In genomic region chr4:108850407-108850709, GRCh38 we compare ENCODE assay signal across 10 cellular contexts.
DNase-seq lines count a peak whose midpoint lies in the region; ATAC-seq and TF ChIP-seq lines count a peak whose summit lies in the region.
"Had no signal": no experiment of that assay in that cellular context is flagged by ENCODE, and none has a peak within 500 bp of the region (broad histone marks: within the 10 kb centered on the region; RNA-seq: fewer than 3 reads in every experiment).

No MANE protein-coding gene starts in this region.

- H3K23ac ChIP-seq in mesenchymal stem cell (ENCODE audit: low read length in 2 of 2), result no peak overlapping the region

- H2AFZ ChIP-seq in Loucy (ENCODE audit: low read length) (no peak overlapping the region), mesenchymal stem cell (ENCODE audit: low read depth, low read length) (no peak overlapping the region)

- H3K4me3 ChIP-seq in Loucy (ENCODE audit: low read length, poor library complexity, severe bottlenecking) (peak overlapping the region; percentile 18), mesenchymal stem cell (ENCODE audit: insufficient read depth in 1 of 2, low read depth in 1 of 2, low read length in 2 of 2) (no peak overlapping the region), tibial nerve (no peak overlapping the region)
- H3K4me3 ChIP-seq: SJSA1 had no signal

- 100% methylated on average over 1 of the region's 1 CpG for WGBS in mesenchymal stem cell
- 94 to 95% methylated on average over 1 of the region's 1 CpG for WGBS in tibial nerve, 2 donors

- no peak overlapping the region for H2AK5ac ChIP-seq in mesenchymal stem cell (ENCODE audit: low read length, severe bottlenecking)

- H3K79me2 ChIP-seq in Loucy (ENCODE audit: insufficient read depth, low read length), result no peaks in the 10 kb centered on the region

- no peaks in the 10 kb centered on the region for H3K79me1 ChIP-seq in mesenchymal stem cell (replicated peaks; ENCODE audit: low read length, poor library complexity, severe bottlenecking)

- no peak overlapping the region for H4K8ac ChIP-seq in mesenchymal stem cell (ENCODE audit: low read length)

- no peak for TF ChIP-seq EP300 in tibial nerve (IDR thresholded peaks at IDR 0.05)

- H3K27me3 ChIP-seq in Loucy (ENCODE audit: insufficient read depth, low read length, poor library complexity, severe bottlenecking) (no peaks in the 10 kb centered on the region), mesenchymal stem cell (ENCODE audit: control insufficient read depth in 1 of 2, insufficient read depth in 1 of 2, low read length in 2 of 2) (no peaks in the 10 kb centered on the region), tibial nerve (no peaks in the 10 kb centered on the region)
- H3K27me3 ChIP-seq: SJSA1 had no signal

- H4K91ac ChIP-seq in mesenchymal stem cell (ENCODE audit: low read length), result no peak overlapping the region

- H4K20me1 ChIP-seq in Loucy (ENCODE audit: insufficient read depth, low read length, poor library complexity, severe bottlenecking), result no peaks in the 10 kb centered on the region

- no peak overlapping the region for H3K4ac ChIP-seq in mesenchymal stem cell (ENCODE audit: low read depth in 1 of 2, low read length in 2 of 2)

- no peak overlapping the region for H2BK15ac ChIP-seq in mesenchymal stem cell (ENCODE audit: low read depth, poor library complexity, severe bottlenecking)

- peak overlapping the region; percentile 46 for H3K4me2 ChIP-seq in Loucy (ENCODE audit: low read depth, low read length, poor library complexity, severe bottlenecking)
- no peak overlapping the region for H3K4me2 ChIP-seq in mesenchymal stem cell (ENCODE audit: low read length, poor library complexity, severe bottlenecking)

- TF ChIP-seq CTCF in Loucy (conservative IDR thresholded peaks at IDR 0.05; ENCODE audit: low read length), result no peak
- TF ChIP-seq CTCF in tibial nerve (IDR thresholded peaks at IDR 0.05), result no peak

- H3K9ac ChIP-seq in Loucy (ENCODE audit: low read depth, low read length, poor library complexity, severe bottlenecking) (no peak overlapping the region), mesenchymal stem cell (ENCODE audit: low read length) (no peak overlapping the region)

- H3K9me2 ChIP-seq in Loucy (replicated peaks; ENCODE audit: low read depth, low read length), result no peaks in the 10 kb centered on the region

- H2BK120ac ChIP-seq in mesenchymal stem cell (ENCODE audit: low read depth, low read length), result no peak overlapping the region

- H3K9me3 ChIP-seq in Loucy (ENCODE audit: insufficient read depth, low read depth, low read length), result no peaks in the 10 kb centered on the region
- H3K9me3 ChIP-seq in mesenchymal stem cell (ENCODE audit: control insufficient read depth, low read length), result no peaks in the 10 kb centered on the region
- H3K9me3 ChIP-seq in tibial nerve, result no peaks in the 10 kb centered on the region
- H3K9me3 ChIP-seq: SJSA1 had no signal

- H3K14ac ChIP-seq in mesenchymal stem cell (ENCODE audit: low read length in 2 of 2), result no peak overlapping the region

- H3K18ac ChIP-seq in mesenchymal stem cell (ENCODE audit: low read depth in 1 of 2, low read length in 2 of 2), result peak overlapping the region in 1 of 2 experiments; percentile 48

- H3K36me3 ChIP-seq in Loucy (ENCODE audit: insufficient read depth, low read length) (no peaks in the 10 kb centered on the region), mesenchymal stem cell (ENCODE audit: control insufficient read depth in 1 of 2, insufficient read depth in 2 of 2, low read depth in 1 of 2, low read length in 2 of 2) (no peaks in the 10 kb centered on the region), tibial nerve (no peaks in the 10 kb centered on the region)
- H3K36me3 ChIP-seq: SJSA1 had no signal

- TF ChIP-seq POLR2A in tibial nerve (IDR thresholded peaks at IDR 0.05), result no peak

- no peaks in the 10 kb centered on the region for H3F3A ChIP-seq in Loucy (ENCODE audit: low read depth)

- no peak overlapping the region for H2BK12ac ChIP-seq in mesenchymal stem cell (ENCODE audit: low read length in 2 of 2)

- H3K4me1 ChIP-seq in Loucy (ENCODE audit: insufficient read depth, low read length, poor library complexity, severe bottlenecking), result peaks cover 52% of the 10 kb centered on the region
- no peaks in the 10 kb centered on the region for H3K4me1 ChIP-seq in mesenchymal stem cell (ENCODE audit: control insufficient read depth, insufficient read depth, low read depth, low read length)
- no peaks in the 10 kb centered on the region for H3K4me1 ChIP-seq in tibial nerve

- no peak for DNase-seq in mesenchymal stem cell
- no peak for DNase-seq in tibial nerve (ENCODE audit: low spot score in 2 of 2)
- DNase-seq in NCI-H446 treated with DMSO at 0.1 percent for 48 hours (lab: John Stamatoyannopoulos, UW), result no peak
- DNase-seq: activated T-cell treated with anti-CD3 and anti-CD28 coated beads, Interleukin-2, amount 50 U/mL, for 1 hour; NCI-H1436 had no signal

- H3K27ac ChIP-seq in mesenchymal stem cell (ENCODE audit: low read length, poor library complexity, severe bottlenecking) (peak overlapping the region; percentile 68), tibial nerve (no peak overlapping the region)

- peak overlapping the region; percentile 44 for H2BK5ac ChIP-seq in mesenchymal stem cell (ENCODE audit: low read depth, low read length, poor library complexity, severe bottlenecking)

- ATAC-seq in GM18907 (IDR thresholded peaks at IDR 0.05; ENCODE audit: unreplicated experiment), result peak; percentile 58
- ATAC-seq in HG02610 (IDR thresholded peaks at IDR 0.05; ENCODE audit: unreplicated experiment), result peak; percentile 26
- no peak for ATAC-seq in GM19035 (IDR thresholded peaks at IDR 0.05; ENCODE audit: unreplicated experiment)
